Comparison of ENCODE assay signal across 7 cellular contexts in genomic region chr10:70132098-70133029, GRCh38. TPM values are rescaled to one million over a fixed set of nuclear protein-coding genes. Genes with fewer than 3 reads are reported as not detected.
A peak's percentile ranks its signal among the peaks of the same experiment; 100 is the strongest.
DNase-seq lines count a peak whose midpoint lies in the region; ATAC-seq and TF ChIP-seq lines count a peak whose summit lies in the region.

Gene AIFM2 (minus strand): TSS chr10:70132825. CDS start chr10:70124084, 8,741 bp downstream.

- H3K36me3 Mint-ChIP-seq in stimulated activated naive B cell treated with anti-CD40 and anti-IgM and Interleukin-4, amounts not matched to agents 10 μg/mL and 1 μg/mL and 100 μg/mL, for 72 hours, result peaks cover 15 to 19% of the 10 kb centered on the region in 2 donors

- peak; percentile 90 for DNase-seq in lower lobe of right lung
- DNase-seq in stimulated activated naive B cell treated with anti-CD40 and anti-IgM and Interleukin-4, amounts not matched to agents 10 μg/mL and 1 μg/mL and 100 μg/mL, for 72 hours, result peak; percentile 24

- H3K27me3 ChIP-seq in HUES48 (ENCODE audit: control insufficient read depth, insufficient read depth, low read length), result peaks cover 14% of the 10 kb centered on the region
- H3K27me3 ChIP-seq in ectodermal cell (ENCODE audit: control insufficient read depth, insufficient read depth, low read length, poor library complexity, severe bottlenecking), result peaks cover 38% of the 10 kb centered on the region
- no peaks in the 10 kb centered on the region for H3K27me3 ChIP-seq in lower lobe of right lung (ENCODE audit: low read depth)

- 10 to 13% methylated on average over 80 of the region's 80 CpGs for WGBS in ectodermal cell, 2 experiments

- peak within 1 kb of the TSS; percentile 85 to 97 for H3K4me3 Mint-ChIP-seq in stimulated activated naive B cell treated with anti-CD40 and anti-IgM and Interleukin-4, amounts not matched to agents 10 μg/mL and 1 μg/mL and 100 μg/mL, for 72 hours

- peaks cover 4% of the 10 kb centered on the region; the same call in 1 of the 2 replicates for H3K4me1 ChIP-seq in HUES48 (ENCODE audit: control insufficient read depth, insufficient read depth, low read length)
- H3K4me1 ChIP-seq in ectodermal cell (ENCODE audit: control insufficient read depth, insufficient read depth, low read length), result no peaks in the 10 kb centered on the region
- peaks cover 23% of the 10 kb centered on the region for H3K4me1 ChIP-seq in lower lobe of right lung

- intact Hi-C loops in lower lobe of right lung (cut with DNase I), result no loop called here

- H3K9ac ChIP-seq in HUES48 (ENCODE audit: low read depth, low read length), result peak within 1 kb of the TSS; percentile 77

- H3K27me3 Mint-ChIP-seq in stimulated activated naive B cell treated with anti-CD40 and anti-IgM and Interleukin-4, amounts not matched to agents 10 μg/mL and 1 μg/mL and 100 μg/mL, for 72 hours, result peaks cover 0 to 4% of the 10 kb centered on the region in 2 donors

- ATAC-seq in GM21529 (IDR thresholded peaks at IDR 0.05; ENCODE audit: unreplicated experiment) (peak; percentile 84), lower lobe of right lung (peak; percentile 91 to 95)
- ATAC-seq in activated CD4-positive, CD25-positive, alpha-beta regulatory T cell treated with anti-CD3 and anti-CD28 coated beads, Interleukin-2, amount 50 U/mL, for 24 hours, result peak; percentile 84 to 87
- ATAC-seq in stimulated activated naive B cell treated with anti-CD40 and anti-IgM and Interleukin-4, amounts not matched to agents 10 μg/mL and 1 μg/mL and 100 μg/mL, for 72 hours (replicated peaks), result peak; percentile 90 to 91

- peaks cover 27 to 40% of the 10 kb centered on the region in 2 donors for H3K4me1 Mint-ChIP-seq in stimulated activated naive B cell treated with anti-CD40 and anti-IgM and Interleukin-4, amounts not matched to agents 10 μg/mL and 1 μg/mL and 100 μg/mL, for 72 hours

- H3K36me3 ChIP-seq in HUES48 (ENCODE audit: control insufficient read depth, insufficient read depth, low read length) (no peaks in the 10 kb centered on the region), ectodermal cell (ENCODE audit: control insufficient read depth, insufficient read depth, low read length) (no peaks in the 10 kb centered on the region), lower lobe of right lung (no peaks in the 10 kb centered on the region)

- H3K27ac Mint-ChIP-seq in stimulated activated naive B cell treated with anti-CD40 and anti-IgM and Interleukin-4, amounts not matched to agents 10 μg/mL and 1 μg/mL and 100 μg/mL, for 72 hours, result peak within 1 kb of the TSS; percentile 97

- H3K9me3 ChIP-seq in HUES48 (ENCODE audit: control insufficient read depth, insufficient read depth, low read length) (no peaks in the 10 kb centered on the region), ectodermal cell (ENCODE audit: control insufficient read depth, low read length) (no peaks in the 10 kb centered on the region), lower lobe of right lung (no peaks in the 10 kb centered on the region)

- H3K4me3 ChIP-seq in HUES48 (ENCODE audit: low read depth, low read length), result peak within 1 kb of the TSS; percentile 74
- peak within 1 kb of the TSS; percentile 33 for H3K4me3 ChIP-seq in ectodermal cell (ENCODE audit: insufficient read depth, low read depth, low read length)
- H3K4me3 ChIP-seq in lower lobe of right lung, result peak within 1 kb of the TSS; percentile 77

- TF ChIP-seq CTCF in GM12874 (IDR thresholded peaks at IDR 0.05; ENCODE audit: insufficient read depth, low read depth, low read length) (peak; percentile 6; the same call in 1 of the 2 replicates), lower lobe of right lung (IDR thresholded peaks at IDR 0.05) (peak; percentile 17)

- H3K27ac ChIP-seq in HUES48 (ENCODE audit: low read depth, low read length) (peak within 1 kb of the TSS; percentile 59), ectodermal cell (ENCODE audit: insufficient read depth, low read depth, low read length, poor library complexity, severe bottlenecking) (no peak within 1 kb of the TSS), lower lobe of right lung (peak within 1 kb of the TSS; percentile 79)

- H3K9me3 Mint-ChIP-seq in stimulated activated naive B cell treated with anti-CD40 and anti-IgM and Interleukin-4, amounts not matched to agents 10 μg/mL and 1 μg/mL and 100 μg/mL, for 72 hours, result no peaks in the 10 kb centered on the region

RNA-seq across cellular contexts. Expression of gene AIFM2, which starts in this region (rescaled TPM):
- 1.9 TPM for polyA plus RNA-seq in ectodermal cell (2013, experiment 1 of 4)
- polyA plus RNA-seq in ectodermal cell (2013, experiment 2 of 4), result 1.8 TPM
- polyA plus RNA-seq in ectodermal cell (2013, experiment 3 of 4), result 1.2 TPM
- 1.2 TPM for polyA plus RNA-seq in ectodermal cell (2013, experiment 4 of 4)
- 9.7 TPM for total RNA-seq in lower lobe of right lung
